ENCODE assay signal across 18 cellular contexts in the genomic region with DNA sequence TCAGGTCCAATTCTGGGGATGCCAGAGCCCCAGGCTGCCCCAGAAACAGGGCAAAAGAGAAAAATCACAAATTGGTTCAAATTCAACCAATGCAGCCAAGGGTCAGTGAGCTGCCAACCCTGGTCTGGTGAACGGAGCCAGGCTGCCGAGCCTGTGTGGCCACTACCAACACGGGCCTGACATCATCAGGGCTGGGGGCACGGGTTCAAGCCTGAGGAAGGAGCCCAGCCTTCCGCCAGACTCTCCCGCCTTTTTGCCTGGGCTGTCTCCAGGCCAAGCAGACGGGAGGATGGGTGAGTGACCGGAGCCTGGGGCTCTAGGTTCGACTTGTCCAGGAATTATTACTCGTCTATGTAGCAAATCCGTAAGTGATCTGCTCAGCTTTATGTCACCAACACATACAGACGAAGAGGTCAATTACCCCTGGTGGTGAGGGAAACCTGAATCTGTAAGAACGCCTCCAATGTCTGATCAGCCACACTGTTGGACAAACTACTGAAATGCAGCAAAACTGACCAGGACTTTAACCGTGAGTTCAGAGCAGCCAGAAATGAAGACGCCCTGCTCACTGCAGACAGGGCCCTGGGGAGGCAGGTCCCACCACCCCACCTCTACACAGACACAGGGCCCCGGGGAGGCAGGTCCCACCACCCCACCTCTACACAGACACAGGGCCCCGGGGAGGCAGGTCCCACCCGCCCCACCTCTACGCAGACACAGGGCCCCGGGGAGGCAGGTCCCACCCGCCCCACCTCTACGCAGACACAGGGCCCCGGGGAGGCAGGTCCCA. TPM values are rescaled to one million over a fixed set of nuclear protein-coding genes. Genes with fewer than 3 reads are reported as not detected.
DNase-seq lines count a peak whose midpoint lies in the region; ATAC-seq and TF ChIP-seq lines count a peak whose summit lies in the region.
"Had no signal": no experiment of that assay in that cellular context is flagged by ENCODE, and none has a peak within 500 bp of the region (broad histone marks: within the 10 kb centered on the region; RNA-seq: fewer than 3 reads in every experiment).

No MANE protein-coding gene starts in this region.

- peak overlapping the region; percentile 71 for H3K27ac ChIP-seq in PC-9
- peak overlapping the region; percentile 7 for H3K27ac ChIP-seq in colonic mucosa
- H3K27ac ChIP-seq in lower lobe of right lung: peak overlapping the region; percentile 8
- peak overlapping the region; percentile 1 to 10 for H3K27ac ChIP-seq in testis

- 0 out of 2 replicates have a peak overlapping the region, but pooled peaks have one; percentile 70 for H3K4me2 ChIP-seq in PC-9

- H3K9me2 ChIP-seq in PC-9 (ENCODE audit: insufficient read depth): no peaks in the 10 kb centered on the region

- peaks cover 79% of the 10 kb centered on the region for H3K79me2 ChIP-seq in PC-9 (ENCODE audit: low read depth)

- peaks cover 50% of the 10 kb centered on the region for H3F3A ChIP-seq in PC-9 (ENCODE audit: insufficient read depth, low read depth)

- no peak for DNase-seq in PC-9
- no peak for DNase-seq in colonic mucosa
- no peak for DNase-seq in lower lobe of right lung
- no peak for DNase-seq in testis
- no peak for DNase-seq in MV-4-11 (lab: John Stamatoyannopoulos, UW)
- DNase-seq in mucosa of gallbladder (ENCODE audit: low spot score): no peak
- DNase-seq: activated naive CD8-positive, alpha-beta T cell treated with anti-CD3 and anti-CD28 coated beads, Interleukin-2, amount 50 U/mL, for 24 hours; Calu3; effector memory CD8-positive, alpha-beta T cell; HFFc6; islet precursor cell; KG1; NCI-H2029 treated with DMSO at 0.1 percent for 48 hours; NCI-H524 treated with DMSO at 0.1 percent for 48 hours; SHP77; T-helper 1 cell had no signal

- no peaks in the 10 kb centered on the region for H3K36me3 ChIP-seq in PC-9 (ENCODE audit: low read depth)
- no peaks in the 10 kb centered on the region for H3K36me3 ChIP-seq in colonic mucosa
- no peaks in the 10 kb centered on the region for H3K36me3 ChIP-seq in lower lobe of right lung
- H3K36me3 ChIP-seq in testis (ENCODE audit: low read depth, missing control alignments): no peaks in the 10 kb centered on the region

- no peak overlapping the region for H3K9ac ChIP-seq in colonic mucosa (ENCODE audit: low read depth in 2 of 2, low read length in 2 of 2)

- intact Hi-C loops in PC-9 (cut with micrococcal nuclease; ENCODE audit: unreplicated experiment): loop anchor here (5.0 kb wide), 1 partner anchor 302 kb away; no protein-coding TSS in a partner anchor
- intact Hi-C loops in colonic mucosa (cut with DNase I): no loop called here
- intact Hi-C loops in lower lobe of right lung (cut with DNase I): no loop called here
- intact Hi-C loops in testis (cut with DNase I; ENCODE audit: low total_unique reads): no loop called here

- WGBS in testis, 2 donors: 85 to 95% methylated on average over 8 to 19 of the region's 23 CpGs

- H3K9me3 ChIP-seq in PC-9 (ENCODE audit: insufficient read depth, low read depth): no peaks in the 10 kb centered on the region
- H3K9me3 ChIP-seq in colonic mucosa: no peaks in the 10 kb centered on the region
- no peaks in the 10 kb centered on the region for H3K9me3 ChIP-seq in lower lobe of right lung
- H3K9me3 ChIP-seq in testis: no peaks in the 10 kb centered on the region

- H3K4me1 ChIP-seq in PC-9 (replicated peaks; ENCODE audit: insufficient read depth) (peaks cover 50% of the 10 kb centered on the region), colonic mucosa (peaks cover 16% of the 10 kb centered on the region), lower lobe of right lung (peaks cover 81% of the 10 kb centered on the region), testis (peaks cover 31% of the 10 kb centered on the region)

- ATAC-seq in lower lobe of right lung: no peak
- no peak for ATAC-seq in GM18517 (IDR thresholded peaks at IDR 0.05; ENCODE audit: unreplicated experiment)
- ATAC-seq: activated naive CD8-positive, alpha-beta T cell treated with anti-CD3 and anti-CD28 coated beads, Interleukin-2, amount 50 U/mL, for 24 hours; effector memory CD8-positive, alpha-beta T cell; sciatic nerve had no signal

- no peaks in the 10 kb centered on the region for H3K27me3 ChIP-seq in PC-9 (ENCODE audit: insufficient read depth, low read depth)
- H3K27me3 ChIP-seq in colonic mucosa: no peaks in the 10 kb centered on the region
- H3K27me3 ChIP-seq in lower lobe of right lung (ENCODE audit: low read depth): no peaks in the 10 kb centered on the region
- H3K27me3 ChIP-seq in testis: no peaks in the 10 kb centered on the region

- H4K20me1 ChIP-seq in PC-9 (ENCODE audit: insufficient read depth): no peaks in the 10 kb centered on the region

- TF ChIP-seq CTCF in PC-9 (conservative IDR thresholded peaks at IDR 0.05) (no peak), colonic mucosa (IDR thresholded peaks at IDR 0.05) (no peak), lower lobe of right lung (IDR thresholded peaks at IDR 0.05) (no peak), testis (IDR thresholded peaks at IDR 0.05) (no peak)

- H2AFZ ChIP-seq in PC-9: no peak overlapping the region

- BruUV-seq in PC-9 (replicated peaks; lab: Mats Ljungman, UMichigan): no TSS peak

- CTCF ChIA-PET in PC-9 (lab: Charles Lee): no interaction called here

- no peak for TF ChIP-seq POLR2A in testis (IDR thresholded peaks at IDR 0.05)

- H3K4me3 ChIP-seq in PC-9 (no peak overlapping the region), colonic mucosa (no peak overlapping the region), lower lobe of right lung (no peak overlapping the region), testis (no peak overlapping the region)

- POLR2A ChIA-PET in PC-9 (lab: Charles Lee; ENCODE audit: unreplicated experiment): no interaction called here

RNA-seq across cellular contexts. Expression of a gene that starts 31.8 kb away (rescaled TPM):
- total RNA-seq in PC-9 (2021): 31.9 and 41.0 TPM in 2 replicates
- total RNA-seq in colonic mucosa: 10 to 100 TPM; 32.1 to 38.0 TPM
- 51.3 TPM for total RNA-seq in lower lobe of right lung
- total RNA-seq in testis: 10 to 100 TPM; 27.2 to 41.1 TPM
- 22.0 TPM for polyA plus RNA-seq in testis (ENCODE audit: insufficient read depth, low read depth, low replicate concordance)
- 41.1 TPM for total RNA-seq in mucosa of gallbladder

Comparison
In these comparisons a context has a peak if more than half of its experiments do, and no peak if none do; other contexts are left out.
1. H3K27ac ChIP-seq: peak in every context shown above with its lines; median percentile 71 in PC-9; 8 in lower lobe of right lung; 7 in colonic mucosa; 6 in testis.